16 cellular contexts compared by ENCODE assay signal in genomic region chr13:100493418-100493817, GRCh38.
DNase-seq lines count a peak whose midpoint lies in the region; TF ChIP-seq lines count a peak whose summit lies in the region.
"Had no signal": no experiment of that assay in that cellular context is flagged by ENCODE, and none has a peak within 500 bp of the region (broad histone marks: within the 10 kb centered on the region; RNA-seq: fewer than 3 reads in every experiment).

No MANE protein-coding gene starts in this region.

- no peak overlapping the region for H3K4me3 ChIP-seq in AG09309 (ENCODE audit: control insufficient read depth, low read depth, low read length)

- no peak for TF ChIP-seq CTCF in AG09309 (IDR thresholded peaks at IDR 0.05; ENCODE audit: control insufficient read depth, insufficient read depth, low read depth, low read length, missing control alignments)

- peak; percentile 62 for DNase-seq in AG09309 (ENCODE audit: low read depth)
- DNase-seq in MV-4-11 (lab: John Stamatoyannopoulos, UW) = peak; percentile 92
- peak; percentile 68 for DNase-seq in SKM-1 (lab: John Stamatoyannopoulos, UW; ENCODE audit: unreplicated experiment)
- DNase-seq in fibroblast of peridontal ligament (ENCODE audit: extremely low read depth) = peak; percentile 18
- DNase-seq in NCI-H187 treated with DMSO at 0.1 percent for 48 hours (lab: John Stamatoyannopoulos, UW) = no peak
- DNase-seq in NCI-H1436 treated with DMSO at 0.1 percent for 48 hours (lab: John Stamatoyannopoulos, UW) = no peak
- no peak for DNase-seq in stimulated activated CD8-positive, alpha-beta memory T cell treated with anti-CD3 and anti-CD28 coated beads, Interleukin-4, amount 100 ng/mL, for 48 hours
- DNase-seq in NCI-H1105 treated with DMSO at 0.1 percent for 48 hours (lab: John Stamatoyannopoulos, UW) = no peak
- DNase-seq: CD8-positive, alpha-beta memory T cell; DND-41; H9; NCI-H1092; NCI-H1930; NCI-H510A treated with DMSO at 0.1 percent for 48 hours; NCI-H82; Right ventricle myocardium superior had no signal

Comparison
In these comparisons a context has a peak if more than half of its experiments do, and no peak if none do; other contexts are left out.
1. DNase-seq: peak in AG09309 (single experiment), MV-4-11 (single experiment), SKM-1 (single experiment) and fibroblast of peridontal ligament (single experiment); none in NCI-H187 treated with DMSO at 0.1 percent for 48 hours (single experiment), NCI-H1436 treated with DMSO at 0.1 percent for 48 hours (single experiment), stimulated activated CD8-positive, alpha-beta memory T cell treated with anti-CD3 and anti-CD28 coated beads, Interleukin-4, amount 100 ng/mL, for 48 hours (single experiment) and NCI-H1105 treated with DMSO at 0.1 percent for 48 hours (single experiment).